Comparison of ENCODE assay signal across 1 cellular context in genomic region chr9:33285502-33285901, GRCh38.
TF ChIP-seq lines count a peak whose summit lies in the region.

No MANE protein-coding gene starts in this region.

TF ChIP-seq in HepG2, 621 proteins besides CTCF, POLR2A, EP300 and RAD21:
- TF ChIP-seq ZNF3 (CRISPR knock-in tag; IDR thresholded peaks at IDR 0.05), result no peak
- TF ChIP-seq IRF1 (CRISPR knock-in tag; IDR thresholded peaks at IDR 0.05; ENCODE audit: low read depth), result no peak
- no peak for TF ChIP-seq CHD4 (IDR thresholded peaks at IDR 0.05; ENCODE audit: borderline replicate concordance, low read length)
- TF ChIP-seq AKNA (CRISPR knock-in tag; IDR thresholded peaks at IDR 0.05; ENCODE audit: borderline replicate concordance), result no peak
- peak; percentile 67 for TF ChIP-seq CEBPB (IDR thresholded peaks at IDR 0.05; ENCODE audit: borderline replicate concordance, low read depth, low read length)
TF ChIP-seq in HepG2: peak in this region for 1.
